ENCODE assay signal across 2 cellular contexts in genomic region chr14:36325853-36326252, GRCh38.
TF ChIP-seq lines count a peak whose summit lies in the region.

No MANE protein-coding gene starts in this region.

TF ChIP-seq in HepG2, 621 proteins besides CTCF, POLR2A, EP300 and RAD21:
- TF ChIP-seq MAFF (IDR thresholded peaks at IDR 0.05; ENCODE audit: low read depth, low read length): peak; percentile 61; the same call in 1 of the 2 replicates
- TF ChIP-seq SETDB1 (CRISPR knock-in tag; IDR thresholded peaks at IDR 0.05; ENCODE audit: borderline replicate concordance): no peak
- TF ChIP-seq POGZ (CRISPR knock-in tag; IDR thresholded peaks at IDR 0.05): no peak
- TF ChIP-seq ESRRA (CRISPR knock-in tag; IDR thresholded peaks at IDR 0.05; ENCODE audit: low read depth): no peak
- no peak for TF ChIP-seq CAMTA2 (CRISPR knock-in tag; IDR thresholded peaks at IDR 0.05; ENCODE audit: borderline replicate concordance)
- no peak for TF ChIP-seq THAP11 (CRISPR knock-in tag; IDR thresholded peaks at IDR 0.05)
- TF ChIP-seq MNT (IDR thresholded peaks at IDR 0.05): no peak
- no peak for TF ChIP-seq AGO1 (IDR thresholded peaks at IDR 0.05; ENCODE audit: low read depth, low read length, poor library complexity, severe bottlenecking)
- TF ChIP-seq MAFK (conservative IDR thresholded peaks at IDR 0.05 in 1 of 2, IDR thresholded peaks at IDR 0.05 in 1 of 2; ENCODE audit: low read length in 2 of 2): peak; percentile 44 to 83
- no peak for TF ChIP-seq HNRNPH1 (optimal IDR thresholded peaks at IDR 0.05; ENCODE audit: low read depth, low read length)
- no peak for TF ChIP-seq HCFC1 (IDR thresholded peaks at IDR 0.05; ENCODE audit: low read depth, low read length)
- TF ChIP-seq ZNF407 (CRISPR knock-in tag; IDR thresholded peaks at IDR 0.05; ENCODE audit: not compliant biosample characterization): no peak
- no peak for TF ChIP-seq ZNF383 (CRISPR knock-in tag; IDR thresholded peaks at IDR 0.05; ENCODE audit: borderline replicate concordance)
- TF ChIP-seq TIGD3 (CRISPR knock-in tag; IDR thresholded peaks at IDR 0.05; ENCODE audit: borderline replicate concordance): no peak
- TF ChIP-seq ZNF557 (CRISPR knock-in tag; IDR thresholded peaks at IDR 0.05): no peak
- TF ChIP-seq DBP (CRISPR knock-in tag; IDR thresholded peaks at IDR 0.05; ENCODE audit: not compliant biosample characterization): no peak

TF ChIP-seq in K562, 482 proteins besides CTCF, POLR2A, EP300 and RAD21:
- no peak for TF ChIP-seq PHF21A (IDR thresholded peaks at IDR 0.05; ENCODE audit: borderline replicate concordance, low read depth)
- no peak for TF ChIP-seq USF1 (CRISPR knock-in tag; IDR thresholded peaks at IDR 0.05)
- no peak for TF ChIP-seq ZNF444 (CRISPR knock-in tag; IDR thresholded peaks at IDR 0.05)
- TF ChIP-seq C11orf30 (IDR thresholded peaks at IDR 0.05; ENCODE audit: low read depth): peak; percentile 25; the same call in 1 of the 2 replicates
- peak; percentile 63 for TF ChIP-seq ZNF316 (IDR thresholded peaks at IDR 0.05)
TF ChIP-seq in K562: peak in this region for 2.
